ENCODE assay signal across 34 cellular contexts in the genomic region with DNA sequence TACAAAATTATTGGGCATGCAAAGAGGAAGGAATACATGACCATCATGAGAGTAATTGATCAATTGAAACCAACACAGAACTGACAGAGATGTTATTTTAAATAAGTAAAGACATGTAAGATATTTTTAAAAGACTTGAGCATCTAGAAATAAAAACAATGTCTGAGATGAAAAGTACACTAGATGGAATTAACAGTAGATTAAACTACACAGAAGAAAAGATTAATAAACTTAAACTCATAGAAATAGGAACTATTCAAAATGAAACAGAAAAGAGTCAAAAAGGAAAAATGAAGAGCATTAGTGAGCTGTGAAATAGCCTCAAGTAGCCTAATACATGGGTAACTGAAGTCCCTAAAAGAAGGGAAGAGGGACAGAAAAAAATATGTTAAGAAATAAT.
"Had no signal": no experiment of that assay in that cellular context is flagged by ENCODE, and none has a peak within 500 bp of the region (broad histone marks: within the 10 kb centered on the region; RNA-seq: fewer than 3 reads in every experiment).

No MANE protein-coding gene starts in this region.

- FAIRE-seq: astrocyte, TTC549 had no signal

- H3K4me1 ChIP-seq: adrenal gland, body of pancreas, breast epithelium had no signal

- ATAC-seq: activated CD8-positive, alpha-beta T cell treated with anti-CD3 and anti-CD28 coated beads for 36 hours; activated naive CD4-positive, alpha-beta T cell treated with anti-CD3 and anti-CD28 coated beads, Interleukin-2, amount 50 U/mL, for 72 hours; activated T-cell treated with anti-CD3 and anti-CD28 coated beads, Interleukin-2, amount 50 U/mL, for 4 hours; activated T-cell treated with anti-CD3 and anti-CD28 coated beads, Interleukin-2, amount 50 U/mL, for 72 hours; activated T-helper 17 cell treated with anti-CD3 and anti-CD28 coated beads, Interleukin-2, amount 50 U/mL, for 72 hours; body of pancreas had no signal

- H3K27me3 ChIP-seq: adrenal gland, body of pancreas, brain microvascular endothelial cell, breast epithelium had no signal

- DNase-seq: activated B cell treated with CpG ODN at 0.5 μM for 24 hours; activated CD4-positive, alpha-beta memory T cell treated with anti-CD3 and anti-CD28 coated beads for 36 hours; activated CD4-positive, alpha-beta T cell treated with anti-CD3 and anti-CD28 coated beads for 4 hours; activated CD4-positive, alpha-beta T cell treated with anti-CD3 and anti-CD28 coated beads, Interleukin-2, amount 10 ng/mL, durations not matched to agents 24 days and 14 days; activated CD4-positive, alpha-beta T cell treated with anti-CD3 and anti-CD28 coated beads, Interleukin-2, amount 50 U/mL, for 1 hour; activated CD4-positive, alpha-beta T cell treated with anti-CD3 and anti-CD28 coated beads, Interleukin-2, amount 50 U/mL, for 4 hours; activated CD4-positive, CD25-positive, alpha-beta regulatory T cell treated with anti-CD3 and anti-CD28 coated beads, Interleukin-2, amount 50 U/mL, for 72 hours; activated CD8-positive, alpha-beta memory T cell treated with anti-CD3 and anti-CD28 coated beads, Interleukin-2, amount 50 U/mL, for 4 hours; activated CD8-positive, alpha-beta T cell treated with anti-CD3 and anti-CD28 coated beads for 36 hours; activated effector memory CD4-positive, alpha-beta T cell treated with anti-CD3 and anti-CD28 coated beads, Interleukin-2, amount 50 U/mL, for 16 hours; activated gamma-delta T cell treated with Interleukin-2 at 50 U/mL for 16 hours; activated naive CD4-positive, alpha-beta T cell; activated naive CD4-positive, alpha-beta T cell treated with anti-CD3 and anti-CD28 coated beads for 36 hours; activated naive CD4-positive, alpha-beta T cell treated with anti-CD3 and anti-CD28 coated beads, Interleukin-2, amount 50 U/mL, for 16 hours; activated naive CD8-positive, alpha-beta T cell treated with anti-CD3 and anti-CD28 coated beads for 36 hours; activated T-cell treated with anti-CD3 and anti-CD28 coated beads for 4 hours; activated T-cell treated with anti-CD3 and anti-CD28 coated beads, Interleukin-2, amount 50 U/mL, for 1 hour; activated T-cell treated with anti-CD3 and anti-CD28 coated beads, Interleukin-2, amount 50 U/mL, for 4 hours; activated T-cell treated with anti-CD3 and anti-CD28 coated beads, Interleukin-2, amount 50 U/mL, for 72 hours; adrenal gland; amniotic stem cell; aorta; body of pancreas; brain microvascular endothelial cell; central memory CD4-positive, alpha-beta T cell; cerebellar nuclear complex; T-helper 1 cell; T-helper 2 cell; T-helper 9 cell had no signal

- H3K27ac ChIP-seq: adrenal gland, body of pancreas, brain microvascular endothelial cell, breast epithelium had no signal

- H3K36me3 ChIP-seq: adrenal gland, brain microvascular endothelial cell, breast epithelium had no signal

- H3K4me3 ChIP-seq: adrenal gland, body of pancreas, breast epithelium had no signal

- H3K9me3 ChIP-seq: adrenal gland, breast epithelium had no signal
